1 cellular context compared by ENCODE assay signal in the genomic region with DNA sequence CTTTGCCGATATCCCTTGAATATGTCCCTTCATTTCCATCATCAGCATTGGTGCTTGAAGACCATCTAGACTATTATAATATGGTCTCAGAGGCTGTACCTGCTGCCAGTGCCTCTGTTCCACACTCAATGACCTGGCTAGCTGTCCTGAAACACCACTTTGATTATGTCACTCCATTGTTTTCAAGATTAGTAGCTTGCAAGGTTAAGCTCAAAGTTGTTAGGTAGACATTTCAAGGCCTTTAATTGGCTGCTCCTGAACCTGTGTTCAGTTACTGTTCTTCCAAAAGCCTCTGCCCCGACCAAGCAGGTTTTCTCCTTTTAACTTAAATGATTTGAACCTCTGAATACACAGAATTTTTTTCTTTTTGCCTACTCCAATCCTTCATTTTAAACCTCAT.
TF ChIP-seq lines count a peak whose summit lies in the region.

No MANE protein-coding gene starts in this region.

TF ChIP-seq in K562, 482 proteins besides CTCF, POLR2A, EP300 and RAD21 (continued from another document):
- TF ChIP-seq TBL1XR1 (IDR thresholded peaks at IDR 0.05; ENCODE audit: low read length in 2 of 2) = no peak
- TF ChIP-seq ZC3H11A (IDR thresholded peaks at IDR 0.05; ENCODE audit: low read depth, low read length) = no peak
- TF ChIP-seq RBM34 (IDR thresholded peaks at IDR 0.05; ENCODE audit: borderline replicate concordance, insufficient read depth, low read length) = no peak
- no peak for TF ChIP-seq SMARCE1 (IDR thresholded peaks at IDR 0.05)
- no peak for TF ChIP-seq SRSF9 (IDR thresholded peaks at IDR 0.05; ENCODE audit: borderline replicate concordance, low read depth, low read length)
- no peak for TF ChIP-seq CBX1 (IDR thresholded peaks at IDR 0.05; ENCODE audit: low read depth)
- TF ChIP-seq, protein P1, sequence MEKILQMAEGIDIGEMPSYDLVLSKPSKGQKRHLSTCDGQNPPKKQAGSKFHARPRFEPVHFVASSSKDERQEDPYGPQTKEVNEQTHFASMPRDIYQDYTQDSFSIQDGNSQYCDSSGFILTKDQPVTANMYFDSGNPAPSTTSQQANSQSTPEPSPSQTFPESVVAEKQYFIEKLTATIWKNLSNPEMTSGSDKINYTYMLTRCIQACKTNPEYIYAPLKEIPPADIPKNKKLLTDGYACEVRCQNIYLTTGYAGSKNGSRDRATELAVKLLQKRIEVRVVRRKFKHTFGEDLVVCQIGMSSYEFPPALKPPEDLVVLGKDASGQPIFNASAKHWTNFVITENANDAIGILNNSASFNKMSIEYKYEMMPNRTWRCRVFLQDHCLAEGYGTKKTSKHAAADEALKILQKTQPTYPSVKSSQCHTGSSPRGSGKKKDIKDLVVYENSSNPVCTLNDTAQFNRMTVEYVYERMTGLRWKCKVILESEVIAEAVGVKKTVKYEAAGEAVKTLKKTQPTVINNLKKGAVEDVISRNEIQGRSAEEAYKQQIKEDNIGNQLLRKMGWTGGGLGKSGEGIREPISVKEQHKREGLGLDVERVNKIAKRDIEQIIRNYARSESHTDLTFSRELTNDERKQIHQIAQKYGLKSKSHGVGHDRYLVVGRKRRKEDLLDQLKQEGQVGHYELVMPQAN (IDR thresholded peaks at IDR 0.05; ENCODE audit: borderline replicate concordance) = no peak
TF ChIP-seq in K562: peak in this region for 0.
